9 cellular contexts compared by ENCODE assay signal in genomic region chr5:113721171-113721570, GRCh38.
"Had no signal": no experiment of that assay in that cellular context is flagged by ENCODE, and none has a peak within 500 bp of the region (broad histone marks: within the 10 kb centered on the region; RNA-seq: fewer than 3 reads in every experiment).

No MANE protein-coding gene starts in this region.

- H3K4me1 Mint-ChIP-seq: GM23338, H9 had no signal

- H2AFZ ChIP-seq: GM23248, GM23338 had no signal

- H3K9me3 ChIP-seq: HAP-1 had no signal

- H3K4me2 ChIP-seq: GM23338 had no signal

- H3K9ac ChIP-seq: GM23248 had no signal

- H3K36me3 ChIP-seq: HAP-1 had no signal

- H3K4me3 Mint-ChIP-seq: GM23338, H9, HFFc6 had no signal

- H3K27ac ChIP-seq: GM23248 had no signal

- H3K27ac Mint-ChIP-seq: GM23338, H9, HFFc6 had no signal

- H3K4me3 ChIP-seq: GM23248, GM23338, HAP-1 had no signal

- H3K4me1 ChIP-seq: HAP-1 had no signal

- DNase-seq: GM23248, GOT3, H7, H9, HCEC 1CT, HFFc6 had no signal

- ATAC-seq: GM23338, HCT116 had no signal
